In genomic region chr5:1227669-1228068, GRCh38 we compare ENCODE assay signal across 12 cellular contexts. TPM values are rescaled to one million over a fixed set of nuclear protein-coding genes. Genes with fewer than 3 reads are reported as not detected.
DNase-seq lines count a peak whose midpoint lies in the region; ATAC-seq and TF ChIP-seq lines count a peak whose summit lies in the region.
"Had no signal": no experiment of that assay in that cellular context is flagged by ENCODE, and none has a peak within 500 bp of the region (broad histone marks: within the 10 kb centered on the region; RNA-seq: fewer than 3 reads in every experiment).

No MANE protein-coding gene starts in this region.

- H3K79me1 ChIP-seq in neuronal stem cell (ENCODE audit: low read depth, low read length): no peaks in the 10 kb centered on the region

- H2AFZ ChIP-seq in neuronal stem cell (ENCODE audit: low read length): no peak overlapping the region

- H3K36me3 ChIP-seq in RWPE2 (ENCODE audit: low read depth) (no peaks in the 10 kb centered on the region), heart right ventricle (no peaks in the 10 kb centered on the region), neuronal stem cell (replicated peaks in 1 of 2; ENCODE audit: control insufficient read depth in 2 of 2, insufficient read depth in 2 of 2, low read length in 2 of 2) (no peaks in the 10 kb centered on the region)

- H3K14ac ChIP-seq in neuronal stem cell (ENCODE audit: low read length): no peak overlapping the region

- no peak overlapping the region for H3K9ac ChIP-seq in neuronal stem cell (ENCODE audit: low read depth, low read length, poor library complexity)

- intact Hi-C loops in heart right ventricle (cut with DNase I): no loop called here

- TF ChIP-seq CTCF in RWPE2 (IDR thresholded peaks at IDR 0.05; ENCODE audit: poor library complexity, severe bottlenecking) (no peak), nephron progenitor cell (IDR thresholded peaks at IDR 0.05) (no peak), heart right ventricle (IDR thresholded peaks at IDR 0.05) (no peak)

- H3K4me2 ChIP-seq in neuronal stem cell (ENCODE audit: insufficient read depth, low read length, poor library complexity, severe bottlenecking): no peak overlapping the region

- peak overlapping the region; percentile 6 for H3K27ac Mint-ChIP-seq in nephron progenitor cell

- peak; percentile 17 for DNase-seq in GM04504 (ENCODE audit: low read depth)
- DNase-seq in MV-4-11 (lab: John Stamatoyannopoulos, UW): peak; percentile 38
- DNase-seq in RWPE2 (ENCODE audit: low spot score): no peak
- peak; percentile 82 for DNase-seq in nephron progenitor cell
- no peak for DNase-seq in heart right ventricle
- no peak for DNase-seq in neuronal stem cell (ENCODE audit: low spot score)
- DNase-seq: activated CD4-positive, alpha-beta T cell treated with anti-CD3 and anti-CD28 coated beads, Interleukin-2, amount 50 U/mL, for 4 hours; activated naive CD4-positive, alpha-beta T cell treated with anti-CD3 and anti-CD28 coated beads, Interleukin-2, amount 50 U/mL, for 16 hours; NCI-H82 had no signal

- H3K27ac ChIP-seq in RWPE2 (ENCODE audit: poor library complexity, severe bottlenecking): no peak overlapping the region
- H3K27ac ChIP-seq in heart right ventricle: no peak overlapping the region
- no peak overlapping the region for H3K27ac ChIP-seq in neuronal stem cell (replicated peaks; ENCODE audit: low read length)

- H3K4me3 ChIP-seq in RWPE2 (ENCODE audit: severe bottlenecking): no peak overlapping the region
- H3K4me3 ChIP-seq in heart right ventricle: no peak overlapping the region
- no peak overlapping the region for H3K4me3 ChIP-seq in neuronal stem cell (ENCODE audit: low read length in 2 of 2)

- ATAC-seq in RWPE2 (ENCODE audit: low read depth): peak; percentile 66
- ATAC-seq in heart right ventricle: no peak
- ATAC-seq in HG02623 (IDR thresholded peaks at IDR 0.05; ENCODE audit: unreplicated experiment): no peak

- no peak overlapping the region for H3K18ac ChIP-seq in neuronal stem cell (ENCODE audit: low read length)

- H3K27me3 ChIP-seq in RWPE2 (ENCODE audit: insufficient read depth, poor library complexity, severe bottlenecking) (peaks cover 46% of the 10 kb centered on the region), heart right ventricle (peaks cover 0 to 19% (median 5%) of the 10 kb centered on the region in 7 donors), neuronal stem cell (ENCODE audit: control insufficient read depth in 3 of 3, insufficient read depth in 3 of 3, low read depth in 1 of 3, low read length in 3 of 3) (peaks cover 0 to 38% (median 0%) of the 10 kb centered on the region in 3 experiments)

- no peak overlapping the region for H2BK12ac ChIP-seq in neuronal stem cell (ENCODE audit: low read length)

- no peak overlapping the region for H2BK5ac ChIP-seq in neuronal stem cell (ENCODE audit: low read length)

- H2BK120ac ChIP-seq in neuronal stem cell (ENCODE audit: low read depth, low read length): no peak overlapping the region

- no peak overlapping the region for H4K8ac ChIP-seq in neuronal stem cell (ENCODE audit: low read depth, low read length)

- peak overlapping the region; percentile 60 for H3K4me3 Mint-ChIP-seq in nephron progenitor cell

- H3K4me1 Mint-ChIP-seq in nephron progenitor cell: peaks cover 52% of the 10 kb centered on the region

- H3K27me3 Mint-ChIP-seq in nephron progenitor cell (ENCODE audit: low read depth, poor library complexity): peaks cover 10% of the 10 kb centered on the region

- no peak overlapping the region for H3K23ac ChIP-seq in neuronal stem cell (ENCODE audit: low read depth, low read length, poor library complexity)

- no peaks in the 10 kb centered on the region for H3K9me3 ChIP-seq in RWPE2 (ENCODE audit: severe bottlenecking)
- no peaks in the 10 kb centered on the region for H3K9me3 ChIP-seq in heart right ventricle
- H3K9me3 ChIP-seq in neuronal stem cell (replicated peaks in 1 of 2; ENCODE audit: control insufficient read depth in 2 of 2, insufficient read depth in 1 of 2, low read depth in 1 of 2, low read length in 2 of 2): no peaks in the 10 kb centered on the region

- no peak overlapping the region for H2BK15ac ChIP-seq in neuronal stem cell (ENCODE audit: low read length)

- 64 to 66% methylated on average over 14 of the region's 14 CpGs for WGBS in heart right ventricle, 2 donors
- WGBS in neuronal stem cell (ENCODE audit: extremely low coverage in 2 of 2, insufficient read length in 2 of 2, insufficient replicate concordance in 1 of 2), 2 donors: no CpG with 5 or more reads among the region's 14 CpGs

- no peak overlapping the region for H2AK5ac ChIP-seq in neuronal stem cell (ENCODE audit: low read depth, low read length)

- H3K36me3 Mint-ChIP-seq in nephron progenitor cell (ENCODE audit: low read depth): no peaks in the 10 kb centered on the region

- H4K91ac ChIP-seq in neuronal stem cell (ENCODE audit: low read depth, low read length, poor library complexity): no peak overlapping the region

- peaks cover 7% of the 10 kb centered on the region for H3K4me1 ChIP-seq in RWPE2 (ENCODE audit: insufficient read depth, poor library complexity, severe bottlenecking)
- no peaks in the 10 kb centered on the region for H3K4me1 ChIP-seq in heart right ventricle
- H3K4me1 ChIP-seq in neuronal stem cell (ENCODE audit: control insufficient read depth in 2 of 2, insufficient read depth in 1 of 2, low read depth in 1 of 2, low read length in 2 of 2): peaks cover 0 to 3% of the 10 kb centered on the region in 2 donors

- no peak overlapping the region for H3K4ac ChIP-seq in neuronal stem cell (ENCODE audit: low read length)

- no peaks in the 10 kb centered on the region for H3K9me3 Mint-ChIP-seq in nephron progenitor cell

RNA-seq across cellular contexts. Expression of gene SLC6A18, which starts 2.5 kb away (rescaled TPM):
- not detected for total RNA-seq in heart right ventricle
- not detected for polyA plus RNA-seq in heart right ventricle
- polyA plus RNA-seq in neuronal stem cell (2013, experiment 1 of 2): not detected
- not detected for polyA plus RNA-seq in neuronal stem cell (2013, experiment 2 of 2)
- total RNA-seq: chondrocyte had no signal
- polyA plus RNA-seq: neural cell had no signal

RNA-seq across cellular contexts. Expression of gene SLC6A19, which starts 26.3 kb away (rescaled TPM):
- total RNA-seq in heart right ventricle: under 1 TPM in 1 of 10 donors, not detected in 9; 0.11 TPM
- polyA plus RNA-seq in heart right ventricle: not detected
- polyA plus RNA-seq in neuronal stem cell (2013, experiment 1 of 2): not detected
- not detected for polyA plus RNA-seq in neuronal stem cell (2013, experiment 2 of 2)
- total RNA-seq: chondrocyte had no signal
- polyA plus RNA-seq: neural cell had no signal

Comparison
In these comparisons a context has a peak if more than half of its experiments do, and no peak if none do; other contexts are left out.
1. DNase-seq: peak in GM04504 (single experiment), MV-4-11 (single experiment) and nephron progenitor cell (single experiment); none in RWPE2 (single experiment), heart right ventricle (0 of 2) and neuronal stem cell (single experiment).